1 cellular context compared by ENCODE assay signal in the genomic region with DNA sequence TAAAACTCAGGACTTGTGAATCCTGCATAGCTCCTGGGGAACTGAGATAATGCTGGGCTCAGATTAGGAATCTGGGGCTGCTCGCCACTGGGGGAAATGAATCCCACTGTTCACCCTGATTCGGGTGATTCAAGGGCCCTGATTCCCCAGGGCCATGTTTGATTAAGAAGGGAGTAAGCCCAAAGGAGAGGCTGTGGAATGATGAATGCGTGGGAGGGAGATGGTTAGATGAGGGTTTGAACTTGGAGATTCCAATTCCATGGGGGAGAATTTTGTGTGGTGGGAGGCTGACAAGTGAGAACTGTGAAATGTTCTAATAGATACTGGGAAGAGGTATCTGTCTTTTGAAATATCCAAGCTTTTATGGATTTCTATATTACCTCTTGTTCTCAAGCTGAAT.
TF ChIP-seq lines count a peak whose summit lies in the region.

No MANE protein-coding gene starts in this region.

TF ChIP-seq in K562, 482 proteins besides CTCF, POLR2A, EP300 and RAD21:
- TF ChIP-seq ZFP1 (CRISPR knock-in tag; IDR thresholded peaks at IDR 0.05) (no peak), PTRF (tag; IDR thresholded peaks at IDR 0.05) (no peak), EGR1 (conservative IDR thresholded peaks at IDR 0.05) (0 out of 2 replicates have a peak, but pooled peaks have one; percentile 24)
